Comparison of ENCODE assay signal across 2 cellular contexts in genomic region chr10:3532644-3533043, GRCh38.
A peak's percentile ranks its signal among the peaks of the same experiment; 100 is the strongest.
TF ChIP-seq lines count a peak whose summit lies in the region.

No MANE protein-coding gene starts in this region.

TF ChIP-seq in IMR-90, 13 proteins besides CTCF, POLR2A, EP300 and RAD21 (continued from another document):
- no peak for TF ChIP-seq ELK1 (IDR thresholded peaks at IDR 0.05; ENCODE audit: borderline replicate concordance, low read depth, low read length)
- TF ChIP-seq SMC3 (IDR thresholded peaks at IDR 0.05; ENCODE audit: low read depth, low read length): no peak
- TF ChIP-seq NFE2L2 (IDR thresholded peaks at IDR 0.05; ENCODE audit: low read depth, low read length): no peak
- TF ChIP-seq MXI1 (IDR thresholded peaks at IDR 0.05; ENCODE audit: borderline replicate concordance, low read depth, low read length): no peak
- no peak for TF ChIP-seq CEBPB (IDR thresholded peaks at IDR 0.05; ENCODE audit: low read depth, low read length)
- TF ChIP-seq CHD1 (IDR thresholded peaks at IDR 0.05; ENCODE audit: low read depth, low read length): no peak
- no peak for TF ChIP-seq BHLHE40 (IDR thresholded peaks at IDR 0.05; ENCODE audit: low read depth, low read length)
- no peak for TF ChIP-seq FOS (IDR thresholded peaks at IDR 0.05; ENCODE audit: low read depth, low read length)
- no peak for TF ChIP-seq MAFK (IDR thresholded peaks at IDR 0.05; ENCODE audit: low read depth, low read length)
- no peak for TF ChIP-seq MAZ (IDR thresholded peaks at IDR 0.05; ENCODE audit: borderline replicate concordance, low read depth, low read length)
- TF ChIP-seq RFX5 (IDR thresholded peaks at IDR 0.05; ENCODE audit: low read depth, low read length): no peak

TF ChIP-seq in SK-N-SH, 30 proteins besides CTCF, POLR2A, EP300 and RAD21 (continued from another document):
- TF ChIP-seq ZBTB33 (IDR thresholded peaks at IDR 0.05; ENCODE audit: borderline replicate concordance, low read depth) (no peak), MEF2A (IDR thresholded peaks at IDR 0.05; ENCODE audit: borderline replicate concordance, low read depth) (no peak), USF2 (IDR thresholded peaks at IDR 0.05; ENCODE audit: borderline replicate concordance, low read depth, low read length) (no peak), MAX (IDR thresholded peaks at IDR 0.05; ENCODE audit: low read depth) (no peak), JUND (IDR thresholded peaks at IDR 0.05) (peak; percentile 28; the same call in 1 of the 2 replicates), NRF1 (IDR thresholded peaks at IDR 0.05; ENCODE audit: low read depth, low read length) (no peak), FOSL2 (IDR thresholded peaks at IDR 0.05; ENCODE audit: borderline replicate concordance, low read depth) (peak; percentile 48; the same call in 1 of the 2 replicates), TCF12 (IDR thresholded peaks at IDR 0.05) (peak; percentile 42)
